Comparison of ENCODE assay signal across 26 cellular contexts in genomic region chr10:122052702-122053101, GRCh38.
DNase-seq lines count a peak whose midpoint lies in the region; ATAC-seq and TF ChIP-seq lines count a peak whose summit lies in the region.
"Had no signal": no experiment of that assay in that cellular context is flagged by ENCODE, and none has a peak within 500 bp of the region (broad histone marks: within the 10 kb centered on the region; RNA-seq: fewer than 3 reads in every experiment).

No MANE protein-coding gene starts in this region.

- H3K4me2 ChIP-seq in IMR-90 (ENCODE audit: low read depth, low read length) (no peak overlapping the region), SK-N-SH (no peak overlapping the region)

- H3K4me1 ChIP-seq in IMR-90 (ENCODE audit: control insufficient read depth, insufficient read depth, low read length) (no peaks in the 10 kb centered on the region), SK-N-SH (ENCODE audit: control insufficient read depth in 1 of 2, insufficient read depth in 2 of 2, low read depth in 1 of 2, low read length in 1 of 2) (no peaks in the 10 kb centered on the region)

- no peaks in the 10 kb centered on the region for H3K4me1 Mint-ChIP-seq in activated T-cell treated with anti-CD3 and anti-CD28 coated beads, Interleukin-2, amount 50 U/mL, for 72 hours (ENCODE audit: low read depth)
- H3K4me1 Mint-ChIP-seq: activated naive CD8-positive, alpha-beta T cell treated with anti-CD3 and anti-CD28 coated beads, Interleukin-2, amount 10 ng/mL, durations not matched to agents 7 days and 5 days; IgD-negative memory B cell had no signal

- no peaks in the 10 kb centered on the region for H3K9me3 ChIP-seq in IMR-90 (ENCODE audit: control insufficient read depth, insufficient read depth, low read length)
- H3K9me3 ChIP-seq in SK-N-SH = no peaks in the 10 kb centered on the region
- H3K9me3 ChIP-seq: heart right ventricle, lower lobe of right lung had no signal

- no peaks in the 10 kb centered on the region for H3K36me3 Mint-ChIP-seq in activated T-cell treated with anti-CD3 and anti-CD28 coated beads, Interleukin-2, amount 50 U/mL, for 72 hours (ENCODE audit: insufficient read depth in 2 of 2)
- H3K36me3 Mint-ChIP-seq: activated naive CD8-positive, alpha-beta T cell treated with anti-CD3 and anti-CD28 coated beads, Interleukin-2, amount 10 ng/mL, durations not matched to agents 7 days and 5 days; IgD-negative memory B cell had no signal

- dilution Hi-C loops in IMR-90 (cut with HindIII; ENCODE audit: low sequenced_read_pairs, unreplicated experiment) = no loop called here

- H3K9ac ChIP-seq in IMR-90 (ENCODE audit: low read depth, low read length) = no peak overlapping the region
- H3K9ac ChIP-seq in SK-N-SH = no peak overlapping the region

- no peak overlapping the region for H3K23ac ChIP-seq in IMR-90 (ENCODE audit: low read depth, low read length)

- in situ Hi-C loops in IMR-90 (cut with MboI; ENCODE audit: low sequenced_read_pairs) = no loop called here

- no peak overlapping the region for H3K56ac ChIP-seq in IMR-90 (ENCODE audit: extremely low read depth, insufficient read depth, low read length)

- H3F3A ChIP-seq in SK-N-SH (replicated peaks; ENCODE audit: insufficient read depth) = no peaks in the 10 kb centered on the region

- H3K14ac ChIP-seq in IMR-90 (replicated peaks; ENCODE audit: low read depth, low read length) = no peak overlapping the region

- DNase-seq in IMR-90 = peak; percentile 21
- DNase-seq in SK-N-SH = no peak
- peak; percentile 75 for DNase-seq in fibroblast of mammary gland (ENCODE audit: low read depth)
- DNase-seq in ureter (ENCODE audit: low spot score) = peak; percentile 61
- no peak for DNase-seq in NCI-H2196 treated with DMSO at 0.1 percent for 48 hours (lab: John Stamatoyannopoulos, UW; ENCODE audit: unreplicated experiment)
- DNase-seq in activated T-cell treated with anti-CD3 and anti-CD28 coated beads, Interleukin-2, amount 50 U/mL, for 72 hours = no peak
- DNase-seq: activated CD4-positive, alpha-beta T cell treated with anti-CD3 and anti-CD28 coated beads for 48 hours; activated gamma-delta T cell; activated naive CD8-positive, alpha-beta T cell treated with anti-CD3 and anti-CD28 coated beads, Interleukin-2, amount 10 ng/mL, durations not matched to agents 7 days and 5 days; activated T-cell treated with anti-CD3 and anti-CD28 coated beads, Interleukin-2, amount 50 U/mL, for 1 hour; Calu3; GOT3; heart right ventricle; lower lobe of right lung; NCI-H1092 treated with DMSO at 0.1 percent for 48 hours; NCI-H187 treated with DMSO at 0.1 percent for 48 hours; NCI-H526 treated with DMSO at 0.1 percent for 48 hours; retina; small intestine; trophoblast cell; WERI-Rb-1 had no signal

- TF ChIP-seq CTCF in IMR-90 (conservative IDR thresholded peaks at IDR 0.05; ENCODE audit: low read depth, low read length) (no peak), SK-N-SH (IDR thresholded peaks at IDR 0.05) (no peak), fibroblast of mammary gland (conservative IDR thresholded peaks at IDR 0.05; ENCODE audit: control insufficient read depth, insufficient read depth, low read depth, low read length) (no peak)

- ATAC-seq in IMR-90 (ENCODE audit: low read depth) (no peak), HG02759 (IDR thresholded peaks at IDR 0.05; ENCODE audit: unreplicated experiment) (no peak)
- no peak for ATAC-seq in activated T-cell treated with anti-CD3 and anti-CD28 coated beads, Interleukin-2, amount 50 U/mL, for 72 hours (replicated peaks in 1 of 2)
- ATAC-seq: heart right ventricle, lower lobe of right lung, Right ventricle myocardium inferior had no signal

- H3K18ac ChIP-seq in IMR-90 (ENCODE audit: low read depth, low read length) = no peak overlapping the region

- TF ChIP-seq POLR2A in IMR-90 (IDR thresholded peaks at IDR 0.05; ENCODE audit: low read depth, low read length) = no peak

- H4K91ac ChIP-seq in IMR-90 (ENCODE audit: insufficient read depth, low read depth, low read length) = no peak overlapping the region

- peaks cover 10% of the 10 kb centered on the region for H3K27me3 Mint-ChIP-seq in activated T-cell treated with anti-CD3 and anti-CD28 coated beads, Interleukin-2, amount 50 U/mL, for 72 hours (ENCODE audit: low read depth)
- H3K27me3 Mint-ChIP-seq: activated naive CD8-positive, alpha-beta T cell treated with anti-CD3 and anti-CD28 coated beads, Interleukin-2, amount 10 ng/mL, durations not matched to agents 7 days and 5 days had no signal

- H2BK5ac ChIP-seq in IMR-90 (ENCODE audit: low read depth, low read length, poor library complexity, severe bottlenecking) = no peak overlapping the region

- H3K9me2 ChIP-seq in SK-N-SH = no peaks in the 10 kb centered on the region

- H2BK15ac ChIP-seq in IMR-90 (ENCODE audit: low read depth, low read length) = no peak overlapping the region

- POLR2A ChIA-PET in IMR-90 (lab: Charles Lee; ENCODE audit: unreplicated experiment) (no interaction called here), SK-N-SH (lab: Yijun Ruan, JAX) (no interaction called here)

- H3K9me1 ChIP-seq in IMR-90 (ENCODE audit: insufficient read depth, low read length) = peaks cover 5% of the 10 kb centered on the region; the same call in 1 of the 2 replicates

- no peak overlapping the region for H2AK9ac ChIP-seq in IMR-90 (replicated peaks; ENCODE audit: low read depth, low read length, poor library complexity)

- 83% methylated on average over 2 of the region's 6 CpGs; no CpG with 5 or more reads in 1 of the 2 experiments for WGBS in IMR-90 (ENCODE audit: extremely low coverage in 2 of 2, insufficient read length in 1 of 2), 2 experiments
- WGBS in SK-N-SH (ENCODE audit: low lambda C conversion rate) = 85% methylated on average over 6 of the region's 6 CpGs

- no TSS peak for BruUV-seq in IMR-90 (replicated peaks; lab: Mats Ljungman, UMichigan)

- H4K5ac ChIP-seq in IMR-90 (ENCODE audit: low read depth, low read length) = no peak overlapping the region

- intact Hi-C loops in IMR-90 (cut with micrococcal nuclease) = loop anchor here (5.0 to 10.0 kb wide), 4 partner anchors 125 to 512 kb away; partner anchors contain the start of genes ATE1 and DMBT1

- H2AFZ ChIP-seq in IMR-90 (replicated peaks; ENCODE audit: low read length, poor library complexity) = no peak overlapping the region
- H2AFZ ChIP-seq in SK-N-SH (ENCODE audit: low read depth) = no peak overlapping the region

- H3K27ac Mint-ChIP-seq in activated T-cell treated with anti-CD3 and anti-CD28 coated beads, Interleukin-2, amount 50 U/mL, for 72 hours = no peak overlapping the region
- H3K27ac Mint-ChIP-seq: activated naive CD8-positive, alpha-beta T cell treated with anti-CD3 and anti-CD28 coated beads, Interleukin-2, amount 10 ng/mL, durations not matched to agents 7 days and 5 days; IgD-negative memory B cell; nephron had no signal

- H3K9me3 Mint-ChIP-seq in activated T-cell treated with anti-CD3 and anti-CD28 coated beads, Interleukin-2, amount 50 U/mL, for 72 hours = peaks cover 0 to 2% of the 10 kb centered on the region in 2 donors
- H3K9me3 Mint-ChIP-seq: nephron had no signal

- H3K4me3 Mint-ChIP-seq in activated T-cell treated with anti-CD3 and anti-CD28 coated beads, Interleukin-2, amount 50 U/mL, for 72 hours = no peak overlapping the region
- H3K4me3 Mint-ChIP-seq: activated naive CD8-positive, alpha-beta T cell treated with anti-CD3 and anti-CD28 coated beads, Interleukin-2, amount 10 ng/mL, durations not matched to agents 7 days and 5 days; IgD-negative memory B cell; nephron had no signal

- TF ChIP-seq EP300 in SK-N-SH (IDR thresholded peaks at IDR 0.05; ENCODE audit: borderline replicate concordance in 1 of 2, low read depth in 1 of 2, low read length in 1 of 2) = no peak

- no peaks in the 10 kb centered on the region for H3K79me1 ChIP-seq in IMR-90 (ENCODE audit: low read depth in 1 of 2, low read length in 2 of 2)

- TF ChIP-seq RAD21 in IMR-90 (IDR thresholded peaks at IDR 0.05; ENCODE audit: low read length) = no peak
- TF ChIP-seq RAD21 in SK-N-SH (IDR thresholded peaks at IDR 0.05; ENCODE audit: low read length) = no peak

- CTCF ChIA-PET in IMR-90 (lab: Yijun Ruan, JAX) = interaction anchor here (1.0 to 1.5 kb wide), 2 partner anchors 11 to 167 kb away, joined by 3 to 13 read pairs; no protein-coding TSS in a partner anchor
- CTCF ChIA-PET in SK-N-SH (lab: Yijun Ruan, JAX) = interaction anchor here (0.9 to 2.0 kb wide), 2 partner anchors 12 to 152 kb away, joined by 4 to 5 read pairs; no protein-coding TSS in a partner anchor

- H3K4me3 ChIP-seq in IMR-90 (ENCODE audit: insufficient read depth, low read depth, low read length) (no peak overlapping the region), SK-N-SH (ENCODE audit: low read depth in 2 of 2, low read length in 1 of 2) (no peak overlapping the region), fibroblast of mammary gland (ENCODE audit: control insufficient read depth, low read depth, low read length) (no peak overlapping the region)
- H3K4me3 ChIP-seq: heart right ventricle, lower lobe of right lung had no signal

- H2AK5ac ChIP-seq in IMR-90 (ENCODE audit: low read depth, low read length) = no peak overlapping the region

- H3K27me3 ChIP-seq in IMR-90 (ENCODE audit: control insufficient read depth, insufficient read depth, low read length) (no peaks in the 10 kb centered on the region), SK-N-SH (ENCODE audit: insufficient read depth) (no peaks in the 10 kb centered on the region)
- H3K27me3 ChIP-seq: heart right ventricle had no signal

- H4K20me1 ChIP-seq in IMR-90 (ENCODE audit: insufficient read depth, low read length) (no peaks in the 10 kb centered on the region), SK-N-SH (ENCODE audit: insufficient read depth) (no peaks in the 10 kb centered on the region)

- no peak overlapping the region for H2BK20ac ChIP-seq in IMR-90 (ENCODE audit: low read depth, low read length)

- H3K4ac ChIP-seq in IMR-90 (ENCODE audit: low read depth, low read length) = no peak overlapping the region

- no peak overlapping the region for H4K8ac ChIP-seq in IMR-90 (ENCODE audit: low read depth in 2 of 2, low read length in 2 of 2)

- H2BK120ac ChIP-seq in IMR-90 (ENCODE audit: low read depth, low read length) = no peak overlapping the region

- no peak overlapping the region for H3K27ac ChIP-seq in IMR-90 (ENCODE audit: insufficient read depth, low read length)
- H3K27ac ChIP-seq in SK-N-SH (ENCODE audit: low read depth in 2 of 2, low read length in 1 of 2) = no peak overlapping the region
- H3K27ac ChIP-seq: C4-2B, WERI-Rb-1 had no signal

- no peaks in the 10 kb centered on the region for H3K79me2 ChIP-seq in SK-N-SH (ENCODE audit: insufficient read depth)

- H3K36me3 ChIP-seq in IMR-90 (ENCODE audit: control insufficient read depth, insufficient read depth, low read length) (no peaks in the 10 kb centered on the region), SK-N-SH (replicated peaks in 1 of 2; ENCODE audit: control insufficient read depth in 1 of 2, insufficient read depth in 2 of 2, low read length in 1 of 2) (no peaks in the 10 kb centered on the region)
- H3K36me3 ChIP-seq: lower lobe of right lung, WERI-Rb-1 had no signal

TF ChIP-seq in IMR-90, 13 proteins besides CTCF, POLR2A, EP300 and RAD21 (continues in another document):
- TF ChIP-seq NFE2L2 (IDR thresholded peaks at IDR 0.05; ENCODE audit: low read depth, low read length) = no peak

TF ChIP-seq in SK-N-SH, 30 proteins besides CTCF, POLR2A, EP300 and RAD21 (continues in another document):
- TF ChIP-seq EZH2phosphoT487 (IDR thresholded peaks at IDR 0.05; ENCODE audit: borderline replicate concordance, low read depth) = no peak

Comparison
In these comparisons a context has a peak if more than half of its experiments do, and no peak if none do; other contexts are left out.
1. DNase-seq: peak in IMR-90 (single experiment), fibroblast of mammary gland (single experiment) and ureter (single experiment); none in SK-N-SH (single experiment), NCI-H2196 treated with DMSO at 0.1 percent for 48 hours (single experiment) and activated T-cell treated with anti-CD3 and anti-CD28 coated beads, Interleukin-2, amount 50 U/mL, for 72 hours (0 of 2).